Comparison of ENCODE assay signal across 1 cellular context in the genomic region with DNA sequence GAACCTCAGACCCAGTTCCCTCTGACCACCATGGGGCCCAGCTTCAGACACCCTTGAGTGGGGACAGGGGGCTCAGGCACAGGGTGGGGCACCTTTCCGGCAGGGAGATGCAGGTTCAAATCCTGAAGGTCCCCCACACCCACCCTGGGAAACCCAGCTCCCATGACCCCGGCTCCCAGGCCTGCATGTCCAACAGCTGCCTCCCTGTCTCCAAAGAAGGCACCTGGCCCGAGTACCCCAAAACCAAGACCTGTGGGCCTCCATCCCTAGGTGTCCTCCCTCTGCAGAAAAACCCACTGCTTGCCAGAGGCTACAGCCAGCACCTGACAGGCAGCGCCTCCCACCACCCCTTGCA.
TF ChIP-seq lines count a peak whose summit lies in the region.

No MANE protein-coding gene starts in this region.

TF ChIP-seq in H1, 55 proteins besides CTCF, POLR2A, EP300 and RAD21:
- TF ChIP-seq SP2 (IDR thresholded peaks at IDR 0.05; ENCODE audit: low read length) (no peak), CHD7 (IDR thresholded peaks at IDR 0.05; ENCODE audit: insufficient replicate concordance, low read length) (no peak), CHD1 (IDR thresholded peaks at IDR 0.05; ENCODE audit: low read depth, low read length) (no peak), YY1 (IDR thresholded peaks at IDR 0.05; ENCODE audit: low read depth, low read length) (no peak), JUN (IDR thresholded peaks at IDR 0.05; ENCODE audit: low read depth, low read length) (no peak), ZNF274 (IDR thresholded peaks at IDR 0.05; ENCODE audit: borderline replicate concordance, extremely low read depth, low read length) (no peak), NANOG (IDR thresholded peaks at IDR 0.05; ENCODE audit: insufficient read depth, low read depth, low read length, poor library complexity, severe bottlenecking) (no peak), POU5F1 (IDR thresholded peaks at IDR 0.05; ENCODE audit: low read depth, low read length) (no peak), KDM1A (IDR thresholded peaks at IDR 0.05; ENCODE audit: borderline replicate concordance, low read length) (no peak), E2F6 (IDR thresholded peaks at IDR 0.05) (no peak), SIN3A (conservative IDR thresholded peaks at IDR 0.05 in 1 of 2, IDR thresholded peaks at IDR 0.05 in 1 of 2; ENCODE audit: low read depth in 1 of 2, low read length in 2 of 2) (no peak), PHF8 (conservative IDR thresholded peaks at IDR 0.05; ENCODE audit: low read depth, low read length) (no peak), RBBP5 (IDR thresholded peaks at IDR 0.05; ENCODE audit: borderline replicate concordance, low read depth, low read length) (no peak), SIX5 (IDR thresholded peaks at IDR 0.05; ENCODE audit: low read depth, low read length) (no peak), BRCA1 (IDR thresholded peaks at IDR 0.05; ENCODE audit: low read depth, low read length) (no peak), SRF (IDR thresholded peaks at IDR 0.05; ENCODE audit: low read depth, low read length) (no peak), SIRT6 (IDR thresholded peaks at IDR 0.05; ENCODE audit: low read length) (no peak)
- TF ChIP-seq, protein P1, sequence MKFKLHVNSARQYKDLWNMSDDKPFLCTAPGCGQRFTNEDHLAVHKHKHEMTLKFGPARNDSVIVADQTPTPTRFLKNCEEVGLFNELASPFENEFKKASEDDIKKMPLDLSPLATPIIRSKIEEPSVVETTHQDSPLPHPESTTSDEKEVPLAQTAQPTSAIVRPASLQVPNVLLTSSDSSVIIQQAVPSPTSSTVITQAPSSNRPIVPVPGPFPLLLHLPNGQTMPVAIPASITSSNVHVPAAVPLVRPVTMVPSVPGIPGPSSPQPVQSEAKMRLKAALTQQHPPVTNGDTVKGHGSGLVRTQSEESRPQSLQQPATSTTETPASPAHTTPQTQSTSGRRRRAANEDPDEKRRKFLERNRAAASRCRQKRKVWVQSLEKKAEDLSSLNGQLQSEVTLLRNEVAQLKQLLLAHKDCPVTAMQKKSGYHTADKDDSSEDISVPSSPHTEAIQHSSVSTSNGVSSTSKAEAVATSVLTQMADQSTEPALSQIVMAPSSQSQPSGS (IDR thresholded peaks at IDR 0.05; ENCODE audit: low read length), result no peak
- TF ChIP-seq, protein P2, sequence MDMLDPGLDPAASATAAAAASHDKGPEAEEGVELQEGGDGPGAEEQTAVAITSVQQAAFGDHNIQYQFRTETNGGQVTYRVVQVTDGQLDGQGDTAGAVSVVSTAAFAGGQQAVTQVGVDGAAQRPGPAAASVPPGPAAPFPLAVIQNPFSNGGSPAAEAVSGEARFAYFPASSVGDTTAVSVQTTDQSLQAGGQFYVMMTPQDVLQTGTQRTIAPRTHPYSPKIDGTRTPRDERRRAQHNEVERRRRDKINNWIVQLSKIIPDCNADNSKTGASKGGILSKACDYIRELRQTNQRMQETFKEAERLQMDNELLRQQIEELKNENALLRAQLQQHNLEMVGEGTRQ (IDR thresholded peaks at IDR 0.05; ENCODE audit: low read length), result no peak
